9 cellular contexts compared by ENCODE assay signal in genomic region chr14:95526483-95527391, GRCh38. TPM values are rescaled to one million over a fixed set of nuclear protein-coding genes. Genes with fewer than 3 reads are reported as not detected.
A peak's percentile ranks its signal among the peaks of the same experiment; 100 is the strongest.
DNase-seq lines count a peak whose midpoint lies in the region; ATAC-seq and TF ChIP-seq lines count a peak whose summit lies in the region.
"Had no signal": no experiment of that assay in that cellular context is flagged by ENCODE, and none has a peak within 500 bp of the region (broad histone marks: within the 10 kb centered on the region; RNA-seq: fewer than 3 reads in every experiment).

No MANE protein-coding gene starts in this region.

- H3K4me1 ChIP-seq in SK-N-SH (ENCODE audit: control insufficient read depth in 1 of 2, insufficient read depth in 2 of 2, low read depth in 1 of 2, low read length in 1 of 2) (peaks cover 9 to 31% of the 10 kb centered on the region in 2 experiments), stomach (peaks cover 17 to 74% (median 48%) of the 10 kb centered on the region in 4 donors), foreskin keratinocyte (peaks cover 20% of the 10 kb centered on the region), prostate gland (replicated peaks) (peaks cover 7% of the 10 kb centered on the region)

- no peak for TF ChIP-seq RAD21 in SK-N-SH (IDR thresholded peaks at IDR 0.05; ENCODE audit: low read length)

- H2AFZ ChIP-seq in SK-N-SH (ENCODE audit: low read depth), result no peak overlapping the region

- H3F3A ChIP-seq in SK-N-SH (replicated peaks; ENCODE audit: insufficient read depth), result peaks cover 23% of the 10 kb centered on the region

- H3K4me2 ChIP-seq in SK-N-SH, result peak overlapping the region; percentile 39; the same call in 1 of the 2 replicates

- H3K4me3 Mint-ChIP-seq in activated naive CD8-positive, alpha-beta T cell, result peak overlapping the region; percentile 11

- H3K27ac ChIP-seq in SK-N-SH (ENCODE audit: low read depth in 2 of 2, low read length in 1 of 2), result peak overlapping the region; percentile 36 to 79; a peak in 2 of 4 replicates
- peak overlapping the region in 3 of 5 donors; percentile 64 to 77 (median 73) for H3K27ac ChIP-seq in stomach
- H3K27ac ChIP-seq in substantia nigra (ENCODE audit: low read depth, low read length, poor library complexity, severe bottlenecking), result no peak overlapping the region
- no peak overlapping the region for H3K27ac ChIP-seq in foreskin keratinocyte
- no peak overlapping the region for H3K27ac ChIP-seq in prostate gland

- POLR2A ChIA-PET in SK-N-SH (lab: Yijun Ruan, JAX), result interaction anchor here (0.6 to 1.3 kb wide), 4 partner anchors 8 to 622 kb away, joined by 3 to 4 read pairs (median 3); no protein-coding TSS in a partner anchor

- no peaks in the 10 kb centered on the region for H3K36me3 Mint-ChIP-seq in activated naive CD8-positive, alpha-beta T cell

- CTCF ChIA-PET in SK-N-SH (lab: Yijun Ruan, JAX), result interaction anchor here (0.6 to 15.5 kb wide), 41 partner anchors 8 to 408 kb away, joined by 3 to 254 read pairs (median 4); partner anchors contain the start of gene SYNE3

- no peak for TF ChIP-seq EP300 in SK-N-SH (IDR thresholded peaks at IDR 0.05; ENCODE audit: borderline replicate concordance in 1 of 2, low read depth in 1 of 2, low read length in 1 of 2)
- no peak for TF ChIP-seq EP300 in stomach (IDR thresholded peaks at IDR 0.05)

- no peaks in the 10 kb centered on the region for H3K27me3 Mint-ChIP-seq in activated naive CD8-positive, alpha-beta T cell

- 95% methylated on average over 9 of the region's 9 CpGs for WGBS in SK-N-SH (ENCODE audit: low lambda C conversion rate)
- WGBS in stomach, 5 donors, result 33 to 45% (median 40%) methylated on average over 9 of the region's 9 CpGs
- whole genome bisulfite sequencing in prostate gland, result 73% methylated on average over 9 of the region's 9 CpGs

- H3K9me2 ChIP-seq in SK-N-SH, result no peaks in the 10 kb centered on the region

- H3K27ac Mint-ChIP-seq in activated naive CD8-positive, alpha-beta T cell, result peak overlapping the region; percentile 70

- DNase-seq in SK-N-SH (no peak), left ventricle myocardium superior (no peak), stomach (no peak), substantia nigra (lab: John Stamatoyannopoulos, UW) (no peak), foreskin keratinocyte (no peak), prostate gland (ENCODE audit: low spot score) (no peak)
- DNase-seq: H7 had no signal

- TF ChIP-seq CTCF in SK-N-SH (IDR thresholded peaks at IDR 0.05) (no peak), stomach (IDR thresholded peaks at IDR 0.05) (no peak), foreskin keratinocyte (conservative IDR thresholded peaks at IDR 0.05) (no peak), prostate gland (IDR thresholded peaks at IDR 0.05) (no peak)

- no peak overlapping the region; the same call in 1 of the 2 replicates for H3K9ac ChIP-seq in SK-N-SH

- H3K27me3 ChIP-seq in SK-N-SH (ENCODE audit: insufficient read depth), result no peaks in the 10 kb centered on the region
- H3K27me3 ChIP-seq in stomach, result no peaks in the 10 kb centered on the region
- H3K27me3 ChIP-seq in foreskin keratinocyte, result no peaks in the 10 kb centered on the region
- no peaks in the 10 kb centered on the region for H3K27me3 ChIP-seq in prostate gland (replicated peaks; ENCODE audit: insufficient read depth)

- TF ChIP-seq POLR2A in stomach (IDR thresholded peaks at IDR 0.05) (no peak), prostate gland (IDR thresholded peaks at IDR 0.05) (no peak)

- H3K36me3 ChIP-seq in SK-N-SH (replicated peaks in 1 of 2; ENCODE audit: control insufficient read depth in 1 of 2, insufficient read depth in 2 of 2, low read length in 1 of 2) (peaks cover 5 to 12% of the 10 kb centered on the region in 2 experiments), stomach (peaks cover 0 to 10% (median 3%) of the 10 kb centered on the region in 4 donors), prostate gland (no peaks in the 10 kb centered on the region)

- H3K9me3 Mint-ChIP-seq in activated naive CD8-positive, alpha-beta T cell (ENCODE audit: low read depth), result no peaks in the 10 kb centered on the region

- ATAC-seq in SK-N-SH treated with all-trans-retinoic acid at 6 μM for 48 hours, result no peak; the same call in 2 of the 3 replicates
- ATAC-seq in left ventricle myocardium superior, result peak; percentile 50
- ATAC-seq in foreskin keratinocyte, result no peak

- H3K9me3 ChIP-seq in SK-N-SH (no peaks in the 10 kb centered on the region), stomach (no peaks in the 10 kb centered on the region), prostate gland (no peaks in the 10 kb centered on the region)

- intact Hi-C loops in left ventricle myocardium superior (cut with micrococcal nuclease) (loop anchor here (5.0 kb wide), 1 partner anchor 84 kb away; no protein-coding TSS in a partner anchor), stomach (cut with DNase I; ENCODE audit: low total_unique reads) (loop anchor here (5.0 kb wide), 1 partner anchor 84 kb away; no protein-coding TSS in a partner anchor), prostate gland (cut with DNase I) (loop anchor here (2.0 kb wide), 1 partner anchor 84 kb away; no protein-coding TSS in a partner anchor)

- peaks cover 38% of the 10 kb centered on the region for H3K79me2 ChIP-seq in SK-N-SH (ENCODE audit: insufficient read depth)

- peaks cover 77% of the 10 kb centered on the region for H3K4me1 Mint-ChIP-seq in activated naive CD8-positive, alpha-beta T cell (ENCODE audit: low read depth)

- H3K4me3 ChIP-seq in SK-N-SH (ENCODE audit: low read depth in 2 of 2, low read length in 1 of 2), result peak overlapping the region in 1 of 2 experiments; percentile 39; a peak in 1 of 4 replicates
- H3K4me3 ChIP-seq in stomach, result no peak overlapping the region
- no peak overlapping the region for H3K4me3 ChIP-seq in prostate gland

- 0 out of 2 replicates have a peak, but pooled peaks cover 6% of the 10 kb centered on the region for H4K20me1 ChIP-seq in SK-N-SH (ENCODE audit: insufficient read depth)

TF ChIP-seq in SK-N-SH, 30 proteins besides CTCF, POLR2A, EP300 and RAD21 (continues in another document):
- no peak for TF ChIP-seq MXI1 (IDR thresholded peaks at IDR 0.05; ENCODE audit: low read depth, low read length)
- no peak for TF ChIP-seq FOXJ3 (CRISPR knock-in tag; IDR thresholded peaks at IDR 0.05)
- TF ChIP-seq TEAD4 (IDR thresholded peaks at IDR 0.05; ENCODE audit: borderline replicate concordance, insufficient read depth), result no peak
- no peak for TF ChIP-seq IRF3 (IDR thresholded peaks at IDR 0.05; ENCODE audit: low read depth, low read length)
- no peak for TF ChIP-seq RCOR1 (IDR thresholded peaks at IDR 0.05; ENCODE audit: low read length)
- TF ChIP-seq POLR2AphosphoS5 (IDR thresholded peaks at IDR 0.05; ENCODE audit: low read depth, low read length), result no peak
- no peak for TF ChIP-seq TAF1 (IDR thresholded peaks at IDR 0.05; ENCODE audit: borderline replicate concordance, low read depth, low read length)
- TF ChIP-seq CHD2 (IDR thresholded peaks at IDR 0.05; ENCODE audit: low read length, partially characterized antibody), result no peak
- no peak for TF ChIP-seq FOSL2 (IDR thresholded peaks at IDR 0.05; ENCODE audit: borderline replicate concordance, low read depth)

TF ChIP-seq in SK-N-SH treated with all-trans-retinoic acid at 6 μM for 48 hours, 23 proteins besides CTCF, POLR2A, EP300 and RAD21 (continues in another document):
- no peak for TF ChIP-seq TCF4 (CRISPR knock-in tag; IDR thresholded peaks at IDR 0.05; ENCODE audit: borderline replicate concordance)
- no peak for TF ChIP-seq ZNF8 (CRISPR knock-in tag; IDR thresholded peaks at IDR 0.05)
- TF ChIP-seq SNAI2 (CRISPR knock-in tag; IDR thresholded peaks at IDR 0.05), result no peak
- no peak for TF ChIP-seq ISL1 (CRISPR knock-in tag; IDR thresholded peaks at IDR 0.05)
- TF ChIP-seq, protein P1, sequence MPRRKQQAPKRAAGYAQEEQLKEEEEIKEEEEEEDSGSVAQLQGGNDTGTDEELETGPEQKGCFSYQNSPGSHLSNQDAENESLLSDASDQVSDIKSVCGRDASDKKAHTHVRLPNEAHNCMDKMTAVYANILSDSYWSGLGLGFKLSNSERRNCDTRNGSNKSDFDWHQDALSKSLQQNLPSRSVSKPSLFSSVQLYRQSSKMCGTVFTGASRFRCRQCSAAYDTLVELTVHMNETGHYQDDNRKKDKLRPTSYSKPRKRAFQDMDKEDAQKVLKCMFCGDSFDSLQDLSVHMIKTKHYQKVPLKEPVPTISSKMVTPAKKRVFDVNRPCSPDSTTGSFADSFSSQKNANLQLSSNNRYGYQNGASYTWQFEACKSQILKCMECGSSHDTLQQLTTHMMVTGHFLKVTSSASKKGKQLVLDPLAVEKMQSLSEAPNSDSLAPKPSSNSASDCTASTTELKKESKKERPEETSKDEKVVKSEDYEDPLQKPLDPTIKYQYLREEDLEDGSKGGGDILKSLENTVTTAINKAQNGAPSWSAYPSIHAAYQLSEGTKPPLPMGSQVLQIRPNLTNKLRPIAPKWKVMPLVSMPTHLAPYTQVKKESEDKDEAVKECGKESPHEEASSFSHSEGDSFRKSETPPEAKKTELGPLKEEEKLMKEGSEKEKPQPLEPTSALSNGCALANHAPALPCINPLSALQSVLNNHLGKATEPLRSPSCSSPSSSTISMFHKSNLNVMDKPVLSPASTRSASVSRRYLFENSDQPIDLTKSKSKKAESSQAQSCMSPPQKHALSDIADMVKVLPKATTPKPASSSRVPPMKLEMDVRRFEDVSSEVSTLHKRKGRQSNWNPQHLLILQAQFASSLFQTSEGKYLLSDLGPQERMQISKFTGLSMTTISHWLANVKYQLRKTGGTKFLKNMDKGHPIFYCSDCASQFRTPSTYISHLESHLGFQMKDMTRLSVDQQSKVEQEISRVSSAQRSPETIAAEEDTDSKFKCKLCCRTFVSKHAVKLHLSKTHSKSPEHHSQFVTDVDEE (CRISPR knock-in tag; IDR thresholded peaks at IDR 0.05), result no peak

RNA-seq across cellular contexts. Expression of gene GLRX5, which starts 8.1 kb away (rescaled TPM):
- polyA plus RNA-seq in SK-N-SH (2012; rRNA removed) (29.1 and 31.4 TPM in 2 replicates), stomach (10 to 100 TPM; 40.3 to 49.9 (median 40.6) TPM), foreskin keratinocyte (70.0 and 70.4 TPM in 2 replicates)
- polyA plus RNA-seq in SK-N-SH (2012; cell fraction: cytosol; rRNA removed), result 45.1 and 60.1 TPM in 2 replicates
- polyA plus RNA-seq in SK-N-SH (2012; cell fraction: nucleus; rRNA removed), result 6.3 and 10.9 TPM in 2 replicates
- total RNA-seq in left ventricle myocardium superior (94.0 TPM), stomach (100 to 1,000 TPM in 1 of 5 donors, 10 to 100 TPM in 4; 29.5 to 316 (median 38.4) TPM), foreskin keratinocyte (47.8 and 48.6 TPM in 2 replicates), prostate gland (10 to 100 TPM; 56.2 to 93.0 TPM)

RNA-seq across cellular contexts. Expression of gene SYNE3, which starts 10.3 kb away (rescaled TPM):
- polyA plus RNA-seq in SK-N-SH (2012; rRNA removed) (1.8 and 2.0 TPM in 2 replicates), stomach (1 to 10 TPM in 1 of 3 donors, under 1 TPM in 2; 0.58 to 1.2 (median 0.76) TPM), foreskin keratinocyte (1.2 and 1.3 TPM in 2 replicates)
- polyA plus RNA-seq in SK-N-SH (2012; cell fraction: cytosol; rRNA removed), result 0.80 and 1.3 TPM in 2 replicates
- 3.0 and 3.6 TPM in 2 replicates for polyA plus RNA-seq in SK-N-SH (2012; cell fraction: nucleus; rRNA removed)
- total RNA-seq in left ventricle myocardium superior (12.2 TPM), stomach (10 to 100 TPM in 3 of 5 donors, 1 to 10 TPM in 2; 4.6 to 85.2 (median 10.8) TPM), foreskin keratinocyte (5.7 and 7.7 TPM in 2 replicates), prostate gland (10 to 100 TPM in 1 of 2 donors, 1 to 10 TPM in 1; 3.4 to 29.5 TPM)

Comparison
In these comparisons a context has a peak if more than half of its experiments do, and no peak if none do; other contexts are left out.
1. H3K27ac ChIP-seq: peak in SK-N-SH (2 of 2) and stomach (3 of 5); none in substantia nigra (single experiment), foreskin keratinocyte (single experiment) and prostate gland (0 of 2).